In genomic region chr6:31630177-31630934, GRCh38 we compare ENCODE assay signal across 33 cellular contexts. TPM values are rescaled to one million over a fixed set of nuclear protein-coding genes. Genes with fewer than 3 reads are reported as not detected.
DNase-seq lines count a peak whose midpoint lies in the region; ATAC-seq, FAIRE-seq and TF ChIP-seq lines count a peak whose summit lies in the region.
"Had no signal": no experiment of that assay in that cellular context is flagged by ENCODE, and none has a peak within 500 bp of the region (broad histone marks: within the 10 kb centered on the region; RNA-seq: fewer than 3 reads in every experiment).

No MANE protein-coding gene starts in this region.

- H3K9ac ChIP-seq in IMR-90 (ENCODE audit: low read depth, low read length): no peak overlapping the region

- no peaks in the 10 kb centered on the region for H3K27me3 ChIP-seq in IMR-90 (ENCODE audit: control insufficient read depth, insufficient read depth, low read length)
- H3K27me3 ChIP-seq: BE2C, colonic mucosa, esophagus muscularis mucosa, SJSA1 had no signal

- no peak overlapping the region for H2BK15ac ChIP-seq in IMR-90 (ENCODE audit: low read depth, low read length)

- H2AFZ ChIP-seq in IMR-90 (replicated peaks; ENCODE audit: low read length, poor library complexity): no peak overlapping the region

- 96% methylated on average over 9 of the region's 25 CpGs; no CpG with 5 or more reads in 1 of the 2 experiments for WGBS in IMR-90 (ENCODE audit: extremely low coverage in 2 of 2, insufficient read length in 1 of 2), 2 experiments

- no peak overlapping the region for H2AK5ac ChIP-seq in IMR-90 (ENCODE audit: low read depth, low read length)

- peaks cover 33% of the 10 kb centered on the region for H4K20me1 ChIP-seq in IMR-90 (ENCODE audit: insufficient read depth, low read length)

- peaks cover 94% of the 10 kb centered on the region for H3K36me3 ChIP-seq in IMR-90 (ENCODE audit: control insufficient read depth, insufficient read depth, low read length)

- H2AK9ac ChIP-seq in IMR-90 (replicated peaks; ENCODE audit: low read depth, low read length, poor library complexity): peak overlapping the region; percentile 29

- no peak overlapping the region for H3K4me3 Mint-ChIP-seq in activated naive CD4-positive, alpha-beta T cell treated with anti-CD3 and anti-CD28 coated beads, Interleukin-2, amount 50 U/mL, for 24 hours
- H3K4me3 Mint-ChIP-seq in stimulated activated effector memory CD8-positive, alpha-beta T cell treated with anti-CD3 and anti-CD28 coated beads, Interleukin-12 subunit alpha, Interleukin-12 subunit beta, amount 100 ng/mL, for 72 hours: no peak overlapping the region
- H3K4me3 Mint-ChIP-seq: effector memory CD8-positive, alpha-beta T cell had no signal

- H3K23ac ChIP-seq in IMR-90 (ENCODE audit: low read depth, low read length): no peak overlapping the region

- intact Hi-C loops in IMR-90 (cut with micrococcal nuclease): no loop called here

- DNase-seq in activated naive CD4-positive, alpha-beta T cell treated with anti-CD3 and anti-CD28 coated beads, Interleukin-2, amount 50 U/mL, for 72 hours (ENCODE audit: low spot score in 2 of 2): no peak
- DNase-seq in IMR-90 (no peak), epithelial cell of esophagus (ENCODE audit: low read depth) (peak; percentile 33), frontal cortex (ENCODE audit: low spot score in 2 of 2) (no peak), NCI-H510A (lab: John Stamatoyannopoulos, UW) (no peak)
- DNase-seq in stimulated activated effector memory CD8-positive, alpha-beta T cell treated with anti-CD3 and anti-CD28 coated beads, Interleukin-12 subunit alpha, Interleukin-12 subunit beta, amount 100 ng/mL, for 72 hours (ENCODE audit: low spot score in 2 of 2): no peak
- DNase-seq: ACHN; activated CD8-positive, alpha-beta memory T cell treated with anti-CD3 and anti-CD28 coated beads for 24 hours; amygdala; BE2C; colonic mucosa; DMS53; effector memory CD8-positive, alpha-beta T cell; foreskin melanocyte; HCEC 1CT; mesendoderm; NCI-H1417; NCI-H2029 treated with DMSO at 0.1 percent for 48 hours; NCI-H69; retina; small intestine; T-helper 1 cell; trophoblast cell had no signal

- H3K27ac Mint-ChIP-seq in activated naive CD4-positive, alpha-beta T cell treated with anti-CD3 and anti-CD28 coated beads, Interleukin-2, amount 50 U/mL, for 24 hours: peak overlapping the region; percentile 51
- peak overlapping the region in 1 of 2 donors; percentile 65 for H3K27ac Mint-ChIP-seq in activated naive CD4-positive, alpha-beta T cell treated with anti-CD3 and anti-CD28 coated beads, Interleukin-2, amount 50 U/mL, for 72 hours
- peak overlapping the region; percentile 1 for H3K27ac Mint-ChIP-seq in stimulated activated effector memory CD8-positive, alpha-beta T cell treated with anti-CD3 and anti-CD28 coated beads, Interleukin-12 subunit alpha, Interleukin-12 subunit beta, amount 100 ng/mL, for 72 hours

- H3K9me1 ChIP-seq in IMR-90 (ENCODE audit: insufficient read depth, low read length): no peaks in the 10 kb centered on the region

- no peak for TF ChIP-seq CTCF in IMR-90 (conservative IDR thresholded peaks at IDR 0.05; ENCODE audit: low read depth, low read length)
- TF ChIP-seq CTCF in epithelial cell of esophagus (IDR thresholded peaks at IDR 0.05; ENCODE audit: insufficient read depth, low read depth, low read length, missing control alignments): no peak

- CTCF ChIA-PET in IMR-90 (lab: Yijun Ruan, JAX): no interaction called here

- H3K36me3 Mint-ChIP-seq in activated naive CD4-positive, alpha-beta T cell treated with anti-CD3 and anti-CD28 coated beads, Interleukin-2, amount 50 U/mL, for 24 hours: peaks cover 27% of the 10 kb centered on the region
- peaks cover 38 to 40% of the 10 kb centered on the region in 2 donors for H3K36me3 Mint-ChIP-seq in activated naive CD4-positive, alpha-beta T cell treated with anti-CD3 and anti-CD28 coated beads, Interleukin-2, amount 50 U/mL, for 72 hours
- H3K36me3 Mint-ChIP-seq in stimulated activated effector memory CD8-positive, alpha-beta T cell treated with anti-CD3 and anti-CD28 coated beads, Interleukin-12 subunit alpha, Interleukin-12 subunit beta, amount 100 ng/mL, for 72 hours: peaks cover 100% of the 10 kb centered on the region

- no peak overlapping the region for H2BK120ac ChIP-seq in IMR-90 (ENCODE audit: low read depth, low read length)

- H3K9me3 ChIP-seq in IMR-90 (ENCODE audit: control insufficient read depth, insufficient read depth, low read length): no peaks in the 10 kb centered on the region
- H3K9me3 ChIP-seq: BE2C, colonic mucosa, esophagus muscularis mucosa, SJSA1 had no signal

- H3K14ac ChIP-seq in IMR-90 (replicated peaks; ENCODE audit: low read depth, low read length): no peak overlapping the region

- POLR2A ChIA-PET in IMR-90 (lab: Charles Lee; ENCODE audit: unreplicated experiment): no interaction called here

- dilution Hi-C loops in IMR-90 (cut with HindIII; ENCODE audit: low sequenced_read_pairs, unreplicated experiment): no loop called here

- H3K4me1 ChIP-seq in IMR-90 (ENCODE audit: control insufficient read depth, insufficient read depth, low read length): no peaks in the 10 kb centered on the region
- H3K4me1 ChIP-seq: BE2C, colonic mucosa, SJSA1 had no signal

- H3K4me2 ChIP-seq in IMR-90 (ENCODE audit: low read depth, low read length): no peak overlapping the region

- ATAC-seq in activated naive CD4-positive, alpha-beta T cell treated with anti-CD3 and anti-CD28 coated beads, Interleukin-2, amount 50 U/mL, for 72 hours: no peak
- ATAC-seq in IMR-90 (ENCODE audit: low read depth) (no peak), HG02840 (IDR thresholded peaks at IDR 0.05; ENCODE audit: low FRiP score, unreplicated experiment) (no peak)
- ATAC-seq in stimulated activated effector memory CD8-positive, alpha-beta T cell treated with anti-CD3 and anti-CD28 coated beads, Interleukin-12 subunit alpha, Interleukin-12 subunit beta, amount 100 ng/mL, for 72 hours: no peak
- ATAC-seq: activated CD4-positive, CD25-positive, alpha-beta regulatory T cell treated with anti-CD3 and anti-CD28 coated beads, Interleukin-2, amount 50 U/mL, for 24 hours; effector memory CD8-positive, alpha-beta T cell had no signal

- no peak overlapping the region for H3K56ac ChIP-seq in IMR-90 (ENCODE audit: extremely low read depth, insufficient read depth, low read length)

- in situ Hi-C loops in IMR-90 (cut with MboI; ENCODE audit: low sequenced_read_pairs): no loop called here

- no peak overlapping the region for H3K18ac ChIP-seq in IMR-90 (ENCODE audit: low read depth, low read length)

- H4K8ac ChIP-seq in IMR-90 (ENCODE audit: low read depth in 2 of 2, low read length in 2 of 2): no peak overlapping the region

- no peak overlapping the region for H3K27ac ChIP-seq in IMR-90 (ENCODE audit: insufficient read depth, low read length)
- H3K27ac ChIP-seq: colonic mucosa, esophagus muscularis mucosa, SJSA1 had no signal

- no peak overlapping the region for H2BK5ac ChIP-seq in IMR-90 (ENCODE audit: low read depth, low read length, poor library complexity, severe bottlenecking)

- no peak overlapping the region for H4K5ac ChIP-seq in IMR-90 (ENCODE audit: low read depth, low read length)

- no peak for TF ChIP-seq RAD21 in IMR-90 (IDR thresholded peaks at IDR 0.05; ENCODE audit: low read length)

- no peak overlapping the region for H2BK20ac ChIP-seq in IMR-90 (ENCODE audit: low read depth, low read length)

- no TSS peak for BruUV-seq in IMR-90 (replicated peaks; lab: Mats Ljungman, UMichigan)

- H3K4me3 ChIP-seq in IMR-90 (ENCODE audit: insufficient read depth, low read depth, low read length) (no peak overlapping the region), epithelial cell of esophagus (ENCODE audit: low read length) (no peak overlapping the region)
- H3K4me3 ChIP-seq: colonic mucosa, esophagus muscularis mucosa, SJSA1 had no signal

- H3K79me1 ChIP-seq in IMR-90 (ENCODE audit: low read depth in 1 of 2, low read length in 2 of 2): peaks cover 45 to 70% of the 10 kb centered on the region in 2 experiments

- H3K9me3 Mint-ChIP-seq in activated naive CD4-positive, alpha-beta T cell treated with anti-CD3 and anti-CD28 coated beads, Interleukin-2, amount 50 U/mL, for 24 hours: no peaks in the 10 kb centered on the region
- no peaks in the 10 kb centered on the region for H3K9me3 Mint-ChIP-seq in activated naive CD4-positive, alpha-beta T cell treated with anti-CD3 and anti-CD28 coated beads, Interleukin-2, amount 50 U/mL, for 72 hours
- H3K9me3 Mint-ChIP-seq in stimulated activated effector memory CD8-positive, alpha-beta T cell treated with anti-CD3 and anti-CD28 coated beads, Interleukin-12 subunit alpha, Interleukin-12 subunit beta, amount 100 ng/mL, for 72 hours: no peaks in the 10 kb centered on the region
- H3K9me3 Mint-ChIP-seq: effector memory CD8-positive, alpha-beta T cell had no signal

- H4K91ac ChIP-seq in IMR-90 (ENCODE audit: insufficient read depth, low read depth, low read length): no peak overlapping the region

- TF ChIP-seq POLR2A in IMR-90 (IDR thresholded peaks at IDR 0.05; ENCODE audit: low read depth, low read length): no peak

- H3K4me1 Mint-ChIP-seq in activated naive CD4-positive, alpha-beta T cell treated with anti-CD3 and anti-CD28 coated beads, Interleukin-2, amount 50 U/mL, for 24 hours: peaks cover 11% of the 10 kb centered on the region
- H3K4me1 Mint-ChIP-seq in stimulated activated effector memory CD8-positive, alpha-beta T cell treated with anti-CD3 and anti-CD28 coated beads, Interleukin-12 subunit alpha, Interleukin-12 subunit beta, amount 100 ng/mL, for 72 hours: peaks cover 35% of the 10 kb centered on the region

- H3K4ac ChIP-seq in IMR-90 (ENCODE audit: low read depth, low read length): no peak overlapping the region

- no peak for FAIRE-seq in frontal cortex (lab: Jason Lieb, UNC)
- FAIRE-seq: bronchial epithelial cell, small intestine, TTC549 had no signal

- H3K27me3 Mint-ChIP-seq in activated naive CD4-positive, alpha-beta T cell treated with anti-CD3 and anti-CD28 coated beads, Interleukin-2, amount 50 U/mL, for 24 hours: no peaks in the 10 kb centered on the region
- H3K27me3 Mint-ChIP-seq: effector memory CD8-positive, alpha-beta T cell had no signal

RNA-seq across cellular contexts. Expression of gene PRRC2A, which starts 9.8 kb away (rescaled TPM):
- 100 to 1,000 TPM; 253 to 336 TPM for total RNA-seq in activated naive CD4-positive, alpha-beta T cell treated with anti-CD3 and anti-CD28 coated beads, Interleukin-2, amount 50 U/mL, for 72 hours
- 7.7 and 8.1 TPM in 2 replicates for total RNA-seq in IMR-90 (2012; rRNA removed)
- polyA plus RNA-seq in IMR-90 (2012; rRNA removed): 88.6 and 101 TPM in 2 replicates
- polyA plus RNA-seq in IMR-90 (2012; cell fraction: cytosol; rRNA removed): 46.8 and 73.0 TPM in 2 replicates
- polyA plus RNA-seq in IMR-90 (2012; cell fraction: nucleus; rRNA removed; ENCODE audit: low replicate concordance): 196 and 327 TPM in 2 replicates
- total RNA-seq in frontal cortex: 30.6 TPM

RNA-seq across cellular contexts. Expression of gene AIF1, which starts 15.3 kb away (rescaled TPM):
- 100 to 1,000 TPM in 1 of 2 donors, 10 to 100 TPM in 1; 43.9 to 117 TPM for total RNA-seq in activated naive CD4-positive, alpha-beta T cell treated with anti-CD3 and anti-CD28 coated beads, Interleukin-2, amount 50 U/mL, for 72 hours
- total RNA-seq in IMR-90 (2012; rRNA removed) (not detected in 2 replicates), frontal cortex (6.9 TPM)
- not detected in 2 replicates for polyA plus RNA-seq in IMR-90 (2012; rRNA removed)
- polyA plus RNA-seq in IMR-90 (2012; cell fraction: cytosol; rRNA removed): not detected in 2 replicates
- polyA plus RNA-seq in IMR-90 (2012; cell fraction: nucleus; rRNA removed; ENCODE audit: low replicate concordance): not detected in 2 replicates
- total RNA-seq: bronchial epithelial cell, myocyte, osteocyte, RPMI7951, SJSA1 had no signal

RNA-seq across cellular contexts. Expression of gene BAG6, which starts 22.1 kb away (rescaled TPM):
- 100 to 1,000 TPM; 286 to 303 TPM for total RNA-seq in activated naive CD4-positive, alpha-beta T cell treated with anti-CD3 and anti-CD28 coated beads, Interleukin-2, amount 50 U/mL, for 72 hours
- total RNA-seq in IMR-90 (2012; rRNA removed) (40.7 and 41.4 TPM in 2 replicates), frontal cortex (150 TPM)
- 134 and 151 TPM in 2 replicates for polyA plus RNA-seq in IMR-90 (2012; rRNA removed)
- polyA plus RNA-seq in IMR-90 (2012; cell fraction: cytosol; rRNA removed): 103 and 139 TPM in 2 replicates
- 262 and 478 TPM in 2 replicates for polyA plus RNA-seq in IMR-90 (2012; cell fraction: nucleus; rRNA removed; ENCODE audit: low replicate concordance)

RNA-seq across cellular contexts. Expression of gene APOM, which starts 25.3 kb away (rescaled TPM):
- 1 to 10 TPM; 2.6 to 2.7 TPM for total RNA-seq in activated naive CD4-positive, alpha-beta T cell treated with anti-CD3 and anti-CD28 coated beads, Interleukin-2, amount 50 U/mL, for 72 hours
- 0.83 and 1.4 TPM in 2 replicates for total RNA-seq in IMR-90 (2012; rRNA removed)
- polyA plus RNA-seq in IMR-90 (2012; rRNA removed): 3.5 and 3.8 TPM in 2 replicates
- 2.7 and 4.5 TPM in 2 replicates for polyA plus RNA-seq in IMR-90 (2012; cell fraction: cytosol; rRNA removed)
- polyA plus RNA-seq in IMR-90 (2012; cell fraction: nucleus; rRNA removed; ENCODE audit: low replicate concordance): 1.7 and 3.3 TPM in 2 replicates
- 0.41 TPM for total RNA-seq in frontal cortex

RNA-seq across cellular contexts. Expression of gene C6orf47, which starts 30.2 kb away (rescaled TPM):
- 10 to 100 TPM; 15.0 to 16.4 TPM for total RNA-seq in activated naive CD4-positive, alpha-beta T cell treated with anti-CD3 and anti-CD28 coated beads, Interleukin-2, amount 50 U/mL, for 72 hours
- 13.1 and 14.2 TPM in 2 replicates for total RNA-seq in IMR-90 (2012; rRNA removed)
- polyA plus RNA-seq in IMR-90 (2012; rRNA removed): 8.9 and 9.0 TPM in 2 replicates
- 10.0 and 11.7 TPM in 2 replicates for polyA plus RNA-seq in IMR-90 (2012; cell fraction: cytosol; rRNA removed)
- 4.0 and 4.1 TPM in 2 replicates for polyA plus RNA-seq in IMR-90 (2012; cell fraction: nucleus; rRNA removed; ENCODE audit: low replicate concordance)
- 16.7 TPM for total RNA-seq in frontal cortex
